In genomic region chr2:176097820-176098365, GRCh38 we compare ENCODE assay signal across 1 cellular context.
A peak's percentile ranks its signal among the peaks of the same experiment; 100 is the strongest.
TF ChIP-seq lines count a peak whose summit lies in the region.

No MANE protein-coding gene starts in this region.

TF ChIP-seq in H1, 55 proteins besides CTCF, POLR2A, EP300 and RAD21:
- 0 out of 2 replicates have a peak, but pooled peaks have one; percentile 1 for TF ChIP-seq RFX5 (IDR thresholded peaks at IDR 0.05; ENCODE audit: borderline replicate concordance, low read depth, low read length)
- TF ChIP-seq HDAC2 (IDR thresholded peaks at IDR 0.05; ENCODE audit: borderline replicate concordance in 1 of 2, low read depth in 2 of 2, low read length in 2 of 2): no peak
- TF ChIP-seq NANOG (IDR thresholded peaks at IDR 0.05; ENCODE audit: insufficient read depth, low read depth, low read length, poor library complexity, severe bottlenecking): no peak
- TF ChIP-seq, protein P1, sequence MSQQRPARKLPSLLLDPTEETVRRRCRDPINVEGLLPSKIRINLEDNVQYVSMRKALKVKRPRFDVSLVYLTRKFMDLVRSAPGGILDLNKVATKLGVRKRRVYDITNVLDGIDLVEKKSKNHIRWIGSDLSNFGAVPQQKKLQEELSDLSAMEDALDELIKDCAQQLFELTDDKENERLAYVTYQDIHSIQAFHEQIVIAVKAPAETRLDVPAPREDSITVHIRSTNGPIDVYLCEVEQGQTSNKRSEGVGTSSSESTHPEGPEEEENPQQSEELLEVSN (IDR thresholded peaks at IDR 0.05): 0 out of 2 replicates have a peak, but pooled peaks have one; percentile 23
